Comparison of ENCODE assay signal across 25 cellular contexts in the genomic region with DNA sequence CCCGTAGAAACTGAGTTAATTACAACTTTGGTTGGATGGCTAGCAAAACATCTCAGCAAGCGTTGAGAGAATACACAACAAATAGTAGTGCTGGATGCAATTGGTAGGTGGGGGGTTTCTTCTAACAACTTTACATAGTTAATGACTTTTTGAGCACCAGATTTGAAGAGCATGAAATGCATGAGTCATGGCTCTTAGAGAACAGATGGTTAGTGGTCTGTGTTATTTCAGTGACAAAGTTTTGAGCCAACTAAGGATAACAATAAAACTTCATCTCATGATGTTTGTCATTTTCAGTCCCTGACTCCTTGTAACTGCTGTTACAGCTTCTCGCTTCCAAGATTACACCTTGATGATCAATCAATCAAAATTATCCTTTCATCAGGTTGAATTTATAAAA.
"Had no signal": no experiment of that assay in that cellular context is flagged by ENCODE, and none has a peak within 500 bp of the region (broad histone marks: within the 10 kb centered on the region; RNA-seq: fewer than 3 reads in every experiment).

No MANE protein-coding gene starts in this region.

- H3K36me3 ChIP-seq: cardiac muscle cell, lower lobe of right lung, neutrophil, pancreas, right lobe of liver, upper lobe of left lung had no signal

- H3K27me3 ChIP-seq: cardiac muscle cell, dorsolateral prefrontal cortex, foreskin keratinocyte, neutrophil, pancreas, right lobe of liver, testis, upper lobe of left lung had no signal

- ATAC-seq: activated CD8-positive, alpha-beta memory T cell treated with anti-CD3 and anti-CD28 coated beads, Interleukin-2, amount 10 ng/mL, durations not matched to agents 7 days and 5 days; foreskin keratinocyte; lower lobe of right lung; natural killer cell treated with Interleukin-12 subunit alpha and Interleukin-12 subunit beta and Interleukin-15 and Interleukin-18, amount 100 ng/mL, for 72 hours; pancreas; right lobe of liver; stimulated activated effector memory CD8-positive, alpha-beta T cell treated with anti-CD3 and anti-CD28 coated beads, Interleukin-12 subunit alpha, Interleukin-12 subunit beta, amount 100 ng/mL, for 72 hours had no signal

- H3K4me2 ChIP-seq: smooth muscle cell had no signal

- DNase-seq: activated B cell treated with CpG ODN at 0.5 μM for 24 hours; activated CD4-positive, alpha-beta memory T cell treated with anti-CD3 and anti-CD28 coated beads for 36 hours; activated CD4-positive, alpha-beta T cell treated with anti-CD3 and anti-CD28 coated beads for 4 hours; activated CD8-positive, alpha-beta memory T cell treated with anti-CD3 and anti-CD28 coated beads, Interleukin-2, amount 10 ng/mL, durations not matched to agents 7 days and 5 days; activated naive CD4-positive, alpha-beta T cell; activated naive CD8-positive, alpha-beta T cell treated with anti-CD3 and anti-CD28 coated beads for 36 hours; amniotic stem cell; dorsolateral prefrontal cortex; foreskin keratinocyte; hippocampal formation; lower lobe of right lung; pancreas; right lobe of liver; stimulated activated CD4-positive, alpha-beta T cell treated with anti-CD3 and anti-CD28 coated beads, Interleukin-4, amount 100 ng/mL, for 1 hour; T-helper 9 cell; testis; upper lobe of left lung had no signal

- FAIRE-seq: colon, keratinocyte, pancreas had no signal

- H3K9me3 ChIP-seq: lower lobe of right lung, neutrophil, pancreas, right lobe of liver, testis, upper lobe of left lung had no signal

- H3K27ac ChIP-seq: cardiac muscle cell, dorsolateral prefrontal cortex, epithelial cell of prostate, foreskin keratinocyte, lower lobe of right lung, neutrophil, pancreas, right lobe of liver, testis, upper lobe of left lung had no signal

- H3K4me1 ChIP-seq: foreskin keratinocyte, lower lobe of right lung, pancreas, right lobe of liver, testis, upper lobe of left lung had no signal

- H3K4me3 ChIP-seq: cardiac muscle cell, dorsolateral prefrontal cortex, lower lobe of right lung, pancreas, right lobe of liver, smooth muscle cell, testis, upper lobe of left lung had no signal
